8 cellular contexts compared by ENCODE assay signal in the genomic region with DNA sequence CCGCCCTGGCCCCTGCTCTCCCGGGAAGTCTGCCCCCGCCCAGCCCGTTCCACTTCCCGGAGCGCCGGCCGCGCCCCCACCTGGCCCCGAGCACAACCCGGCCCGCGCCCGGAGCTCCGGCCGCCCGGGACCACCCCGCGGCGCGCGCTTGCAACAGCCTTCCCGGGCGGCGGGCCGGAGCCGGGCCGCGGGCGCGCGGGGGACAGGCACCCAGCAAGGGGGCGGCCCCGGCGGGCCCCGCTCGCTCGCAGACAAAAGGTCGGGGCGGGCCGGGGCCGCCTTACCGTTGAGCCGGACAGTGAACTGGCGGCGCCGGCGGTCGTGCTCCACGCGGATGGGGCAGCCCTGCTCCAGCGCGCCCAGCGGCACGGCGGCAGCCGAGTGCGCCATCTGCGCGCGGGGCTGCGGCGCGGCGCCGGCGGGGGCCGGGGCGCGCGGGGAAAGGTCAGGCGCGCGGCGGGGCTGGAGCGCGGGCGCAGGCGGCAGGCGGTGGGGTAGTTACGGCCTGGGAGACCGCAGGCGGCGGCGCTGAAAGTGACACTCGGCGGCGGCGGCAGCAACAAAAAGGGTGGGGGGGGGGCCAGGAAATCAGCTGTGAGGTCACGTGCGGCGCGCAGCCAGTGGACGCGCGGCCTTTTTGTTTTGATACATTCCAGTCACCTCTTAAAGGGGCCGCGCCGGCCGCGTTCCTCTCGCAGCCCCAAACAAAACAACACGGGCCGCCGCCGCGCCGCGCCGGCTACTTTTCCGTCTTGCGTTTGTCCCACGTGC. TPM values are rescaled to one million over a fixed set of nuclear protein-coding genes. Genes with fewer than 3 reads are reported as not detected.
A peak's percentile ranks its signal among the peaks of the same experiment; 100 is the strongest.
DNase-seq lines count a peak whose midpoint lies in the region; ATAC-seq and TF ChIP-seq lines count a peak whose summit lies in the region.

A gene with protein sequence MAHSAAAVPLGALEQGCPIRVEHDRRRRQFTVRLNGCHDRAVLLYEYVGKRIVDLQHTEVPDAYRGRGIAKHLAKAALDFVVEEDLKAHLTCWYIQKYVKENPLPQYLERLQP (minus strand): TSS at position 536 of the 771 bp plus-strand sequence. CDS start 146 bp downstream, at position 390.

- H3K4me1 Mint-ChIP-seq in CD4-positive, CD25-positive, alpha-beta regulatory T cell: peaks cover 16 to 58% (median 37%) of the 10 kb centered on the region in 4 donors
- H3K4me1 Mint-ChIP-seq in natural killer cell: peaks cover 33 to 48% of the 10 kb centered on the region in 2 donors
- peaks cover 17 to 29% of the 10 kb centered on the region in 2 donors for H3K4me1 Mint-ChIP-seq in stimulated activated naive B cell treated with anti-CD40 and anti-IgM and Interleukin-4, amounts not matched to agents 10 μg/mL and 1 μg/mL and 100 μg/mL, for 72 hours

- H3K4me3 Mint-ChIP-seq in CD4-positive, CD25-positive, alpha-beta regulatory T cell: peak within 1 kb of the TSS; percentile 92 to 99 (median 96)
- peak within 1 kb of the TSS; percentile 85 for H3K4me3 Mint-ChIP-seq in natural killer cell
- peak within 1 kb of the TSS; percentile 79 to 85 for H3K4me3 Mint-ChIP-seq in stimulated activated naive B cell treated with anti-CD40 and anti-IgM and Interleukin-4, amounts not matched to agents 10 μg/mL and 1 μg/mL and 100 μg/mL, for 72 hours

- peaks cover 9% of the 10 kb centered on the region for H3K27me3 Mint-ChIP-seq in CD4-positive, CD25-positive, alpha-beta regulatory T cell
- no peaks in the 10 kb centered on the region for H3K27me3 Mint-ChIP-seq in natural killer cell (ENCODE audit: low read depth in 2 of 2)
- H3K27me3 Mint-ChIP-seq in stimulated activated naive B cell treated with anti-CD40 and anti-IgM and Interleukin-4, amounts not matched to agents 10 μg/mL and 1 μg/mL and 100 μg/mL, for 72 hours: peaks cover 0 to 5% of the 10 kb centered on the region in 2 donors

- H3K36me3 Mint-ChIP-seq in CD4-positive, CD25-positive, alpha-beta regulatory T cell: peaks cover 4% of the 10 kb centered on the region
- H3K36me3 Mint-ChIP-seq in natural killer cell: no peaks in the 10 kb centered on the region
- H3K36me3 Mint-ChIP-seq in stimulated activated naive B cell treated with anti-CD40 and anti-IgM and Interleukin-4, amounts not matched to agents 10 μg/mL and 1 μg/mL and 100 μg/mL, for 72 hours: no peaks in the 10 kb centered on the region

- H3K27me3 ChIP-seq in CD4-positive, CD25-positive, alpha-beta regulatory T cell (ENCODE audit: control insufficient read depth, insufficient read depth, low read length): no peaks in the 10 kb centered on the region

- peak within 1 kb of the TSS; percentile 82 for H3K4me3 ChIP-seq in CD4-positive, CD25-positive, alpha-beta regulatory T cell (ENCODE audit: low read depth, low read length)

- no peak for TF ChIP-seq CTCF in natural killer cell (IDR thresholded peaks at IDR 0.05)

- intact Hi-C loops in natural killer cell (cut with micrococcal nuclease): loop anchor here (1.0 to 2.0 kb wide), 3 partner anchors 14 to 35 kb away; no protein-coding TSS in a partner anchor

- H3K36me3 ChIP-seq in CD4-positive, CD25-positive, alpha-beta regulatory T cell (ENCODE audit: control insufficient read depth, insufficient read depth, low read length): no peaks in the 10 kb centered on the region

- H3K27ac Mint-ChIP-seq in CD4-positive, CD25-positive, alpha-beta regulatory T cell: peak within 1 kb of the TSS; percentile 93 to 99 (median 94)
- H3K27ac Mint-ChIP-seq in natural killer cell: peak within 1 kb of the TSS; percentile 89 to 93
- peak within 1 kb of the TSS; percentile 14 for H3K27ac Mint-ChIP-seq in stimulated activated naive B cell treated with anti-CD40 and anti-IgM and Interleukin-4, amounts not matched to agents 10 μg/mL and 1 μg/mL and 100 μg/mL, for 72 hours

- peak; percentile 75 to 93 (median 80) for DNase-seq in CD4-positive, CD25-positive, alpha-beta regulatory T cell
- peak; percentile 57 for DNase-seq in HT-29 (ENCODE audit: low spot score)
- DNase-seq in RPMI7951 (ENCODE audit: low read depth): peak; percentile 77
- DNase-seq in activated T-helper 1 cell treated with anti-CD3 and anti-CD28 coated beads, Interleukin-2, amount 50 U/mL, for 16 hours (ENCODE audit: low read depth in 1 of 2, low spot score in 1 of 2): peak; percentile 56 to 71
- DNase-seq in fibroblast of peridontal ligament (ENCODE audit: extremely low read depth): peak; percentile 76
- DNase-seq in natural killer cell: peak; percentile 80
- peak; percentile 58 for DNase-seq in stimulated activated naive B cell treated with anti-CD40 and anti-IgM and Interleukin-4, amounts not matched to agents 10 μg/mL and 1 μg/mL and 100 μg/mL, for 72 hours

- peaks cover 0 to 2% (median 0%) of the 10 kb centered on the region in 7 donors for H3K9me3 Mint-ChIP-seq in CD4-positive, CD25-positive, alpha-beta regulatory T cell
- no peaks in the 10 kb centered on the region for H3K9me3 Mint-ChIP-seq in natural killer cell
- no peaks in the 10 kb centered on the region for H3K9me3 Mint-ChIP-seq in stimulated activated naive B cell treated with anti-CD40 and anti-IgM and Interleukin-4, amounts not matched to agents 10 μg/mL and 1 μg/mL and 100 μg/mL, for 72 hours

- H3K4me1 ChIP-seq in CD4-positive, CD25-positive, alpha-beta regulatory T cell (ENCODE audit: control insufficient read depth, insufficient read depth, low read length, poor library complexity, severe bottlenecking): peaks cover 35% of the 10 kb centered on the region

- peak within 1 kb of the TSS; percentile 68 for H3K27ac ChIP-seq in CD4-positive, CD25-positive, alpha-beta regulatory T cell (ENCODE audit: insufficient read depth, low read length, poor library complexity, severe bottlenecking)

- ATAC-seq in CD4-positive, CD25-positive, alpha-beta regulatory T cell (ENCODE audit: low read depth in 2 of 2): peak; percentile 84 to 86
- ATAC-seq in GM19455 (IDR thresholded peaks at IDR 0.05; ENCODE audit: unreplicated experiment) (peak; percentile 77), natural killer cell (peak; percentile 83 to 92 (median 88))
- ATAC-seq in stimulated activated naive B cell treated with anti-CD40 and anti-IgM and Interleukin-4, amounts not matched to agents 10 μg/mL and 1 μg/mL and 100 μg/mL, for 72 hours (replicated peaks): peak; percentile 83 to 89

- H3K9me3 ChIP-seq in CD4-positive, CD25-positive, alpha-beta regulatory T cell (ENCODE audit: control insufficient read depth in 2 of 2, low read length in 2 of 2): no peaks in the 10 kb centered on the region

RNA-seq across cellular contexts. Expression of the gene that starts here (rescaled TPM):
- total RNA-seq in CD4-positive, CD25-positive, alpha-beta regulatory T cell: 12.7 TPM
- 1 to 10 TPM; 2.8 to 4.6 (median 2.8) TPM for polyA plus RNA-seq in CD4-positive, CD25-positive, alpha-beta regulatory T cell
- total RNA-seq in HT-29 (2014; rRNA removed; shearing (Covaris generic)): 0.97 and 1.1 TPM in 2 replicates
- total RNA-seq in RPMI7951 (2014; rRNA removed; shearing (Covaris generic)): 0.72 and 0.88 TPM in 2 replicates
- 10 to 100 TPM; 10.9 to 16.3 (median 14.1) TPM for total RNA-seq in natural killer cell

Comparison
In these comparisons a context has a peak if more than half of its experiments do, and no peak if none do; other contexts are left out.
1. Peak in every context shown above with its lines: DNase-seq, ATAC-seq, H3K4me3 ChIP-seq and H3K27ac ChIP-seq.
2. Peak in DNase-seq in RPMI7951; RNA of the gene not detected or under 1 TPM.
3. H3K27ac Mint-ChIP-seq: peak in every context shown above with its lines; median percentile 94 in CD4-positive, CD25-positive, alpha-beta regulatory T cell; 91 in natural killer cell; 14 in stimulated activated naive B cell treated with anti-CD40 and anti-IgM and Interleukin-4, amounts not matched to agents 10 μg/mL and 1 μg/mL and 100 μg/mL, for 72 hours.